ENCODE assay signal across 17 cellular contexts in the genomic region with DNA sequence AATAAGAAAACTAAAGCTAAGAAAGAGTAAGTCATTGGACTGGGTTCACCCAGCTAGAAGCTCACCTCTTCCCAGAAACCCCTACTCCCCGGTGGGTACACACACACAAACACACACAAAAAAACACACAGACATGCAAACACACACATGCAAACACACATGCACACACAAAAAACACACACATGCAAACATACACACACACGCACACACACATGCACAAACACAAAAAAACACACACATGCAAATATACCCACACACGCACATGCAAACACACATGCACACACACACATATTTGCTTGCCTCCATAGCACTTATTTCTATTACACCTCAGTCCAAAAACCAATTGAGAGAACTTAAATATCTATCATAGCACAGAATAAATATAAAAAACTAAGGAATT. TPM values are rescaled to one million over a fixed set of nuclear protein-coding genes. Genes with fewer than 3 reads are reported as not detected.
DNase-seq lines count a peak whose midpoint lies in the region; ATAC-seq and TF ChIP-seq lines count a peak whose summit lies in the region.
"Had no signal": no experiment of that assay in that cellular context is flagged by ENCODE, and none has a peak within 500 bp of the region (broad histone marks: within the 10 kb centered on the region; RNA-seq: fewer than 3 reads in every experiment).

No MANE protein-coding gene starts in this region.

- POLR2A ChIA-PET in CD4-positive, alpha-beta T cell (lab: Charles Lee) = no interaction called here
- POLR2A ChIA-PET in Caco-2 (lab: Charles Lee) = no interaction called here

- intact Hi-C loops in CD4-positive, alpha-beta T cell (cut with DNase I, micrococcal nuclease) = no loop called here
- intact Hi-C loops in Caco-2 (cut with micrococcal nuclease; ENCODE audit: unreplicated experiment) = no loop called here
- intact Hi-C loops in activated T-helper 1 cell treated with anti-CD3 and anti-CD28 coated beads, Interleukin-12 subunit alpha, Interleukin-12 subunit beta, Interleukin-2, Interleukin-4 antibody, amounts not matched to agents 30 ng/mL and 10 ng/mL and 1 ng/mL, durations not matched to agents 14 hours and 24 hours and 36 hours (cut with micrococcal nuclease) = no loop called here
- intact Hi-C loops in posterior vena cava (cut with DNase I) = no loop called here

- H3K27me3 Mint-ChIP-seq in CD4-positive, alpha-beta T cell = no peaks in the 10 kb centered on the region
- H3K27me3 Mint-ChIP-seq in Caco-2 (ENCODE audit: insufficient read depth, unreplicated experiment) (no peaks in the 10 kb centered on the region), osteocyte (ENCODE audit: unreplicated experiment) (peaks cover 7% of the 10 kb centered on the region)
- no peaks in the 10 kb centered on the region for H3K27me3 Mint-ChIP-seq in activated T-helper 1 cell treated with anti-CD3 and anti-CD28 coated beads, Interleukin-12 subunit alpha, Interleukin-12 subunit beta, Interleukin-2, Interleukin-4 antibody, amounts not matched to agents 30 ng/mL and 10 ng/mL and 1 ng/mL, durations not matched to agents 14 hours and 24 hours and 36 hours (ENCODE audit: insufficient read depth)

- no peaks in the 10 kb centered on the region for H3K9me3 Mint-ChIP-seq in CD4-positive, alpha-beta T cell
- H3K9me3 Mint-ChIP-seq in Caco-2 (ENCODE audit: unreplicated experiment) = no peaks in the 10 kb centered on the region
- no peaks in the 10 kb centered on the region for H3K9me3 Mint-ChIP-seq in activated T-helper 1 cell treated with anti-CD3 and anti-CD28 coated beads, Interleukin-12 subunit alpha, Interleukin-12 subunit beta, Interleukin-2, Interleukin-4 antibody, amounts not matched to agents 30 ng/mL and 10 ng/mL and 1 ng/mL, durations not matched to agents 14 hours and 24 hours and 36 hours
- H3K9me3 Mint-ChIP-seq in osteocyte (ENCODE audit: unreplicated experiment) = no peaks in the 10 kb centered on the region

- H3K36me3 ChIP-seq in Caco-2 (ENCODE audit: control insufficient read depth, insufficient read depth, low read length) = no peaks in the 10 kb centered on the region; the same call in 1 of the 2 replicates
- H3K36me3 ChIP-seq: BE2C had no signal

- no peak for DNase-seq in CD4-positive, alpha-beta T cell
- DNase-seq in Caco-2 (no peak), osteocyte (ENCODE audit: extremely low spot score, unreplicated experiment) (peak; percentile 38), dermis blood vessel endothelial cell (no peak), posterior vena cava (ENCODE audit: low spot score) (no peak)
- no peak for DNase-seq in activated T-helper 1 cell treated with anti-CD3 and anti-CD28 coated beads, Interleukin-12 subunit alpha, Interleukin-12 subunit beta, Interleukin-2, Interleukin-4 antibody, amounts not matched to agents 30 ng/mL and 10 ng/mL and 1 ng/mL, durations not matched to agents 14 hours and 24 hours and 36 hours (ENCODE audit: low spot score)
- DNase-seq: BE2C, DMS79, GM23248, H7, IMR-90, KBM-7 had no signal

- peaks cover 74% of the 10 kb centered on the region for H3K36me3 Mint-ChIP-seq in CD4-positive, alpha-beta T cell (ENCODE audit: low read depth)
- no peaks in the 10 kb centered on the region for H3K36me3 Mint-ChIP-seq in Caco-2 (ENCODE audit: insufficient read depth, unreplicated experiment)
- peaks cover 9% of the 10 kb centered on the region for H3K36me3 Mint-ChIP-seq in activated T-helper 1 cell treated with anti-CD3 and anti-CD28 coated beads, Interleukin-12 subunit alpha, Interleukin-12 subunit beta, Interleukin-2, Interleukin-4 antibody, amounts not matched to agents 30 ng/mL and 10 ng/mL and 1 ng/mL, durations not matched to agents 14 hours and 24 hours and 36 hours (ENCODE audit: low read depth)
- no peaks in the 10 kb centered on the region for H3K36me3 Mint-ChIP-seq in osteocyte (ENCODE audit: unreplicated experiment)

- H3K27me3 ChIP-seq in CD4-positive, alpha-beta T cell (ENCODE audit: control insufficient read depth, insufficient read depth, low read length) = no peaks in the 10 kb centered on the region
- H3K27me3 ChIP-seq in Caco-2 (replicated peaks; ENCODE audit: control insufficient read depth, insufficient read depth, low read length) = no peaks in the 10 kb centered on the region
- H3K27me3 ChIP-seq: BE2C had no signal

- peaks cover 72% of the 10 kb centered on the region for H3K4me1 Mint-ChIP-seq in CD4-positive, alpha-beta T cell (ENCODE audit: low read depth)
- peaks cover 45% of the 10 kb centered on the region for H3K4me1 Mint-ChIP-seq in Caco-2 (ENCODE audit: low read depth, unreplicated experiment)
- H3K4me1 Mint-ChIP-seq in activated T-helper 1 cell treated with anti-CD3 and anti-CD28 coated beads, Interleukin-12 subunit alpha, Interleukin-12 subunit beta, Interleukin-2, Interleukin-4 antibody, amounts not matched to agents 30 ng/mL and 10 ng/mL and 1 ng/mL, durations not matched to agents 14 hours and 24 hours and 36 hours (ENCODE audit: low read depth) = peaks cover 22% of the 10 kb centered on the region
- peaks cover 11% of the 10 kb centered on the region for H3K4me1 Mint-ChIP-seq in osteocyte (ENCODE audit: unreplicated experiment)

- CTCF ChIA-PET in CD4-positive, alpha-beta T cell (lab: Charles Lee) = no interaction called here
- CTCF ChIA-PET in Caco-2 (lab: Charles Lee) = no interaction called here

- H3K9me3 ChIP-seq in CD4-positive, alpha-beta T cell (ENCODE audit: control insufficient read depth, low read length) = no peaks in the 10 kb centered on the region
- H3K9me3 ChIP-seq in Caco-2 = no peaks in the 10 kb centered on the region
- H3K9me3 ChIP-seq: A549, BE2C had no signal

- H3K4me1 ChIP-seq in Caco-2 = peaks cover 33% of the 10 kb centered on the region
- H3K4me1 ChIP-seq: A549, BE2C had no signal

- peak overlapping the region; percentile 48 for H3K27ac Mint-ChIP-seq in CD4-positive, alpha-beta T cell
- H3K27ac Mint-ChIP-seq in Caco-2 (ENCODE audit: unreplicated experiment) (peak overlapping the region; percentile 68), osteocyte (ENCODE audit: unreplicated experiment) (no peak overlapping the region)
- peak overlapping the region; percentile 10 for H3K27ac Mint-ChIP-seq in activated T-helper 1 cell treated with anti-CD3 and anti-CD28 coated beads, Interleukin-12 subunit alpha, Interleukin-12 subunit beta, Interleukin-2, Interleukin-4 antibody, amounts not matched to agents 30 ng/mL and 10 ng/mL and 1 ng/mL, durations not matched to agents 14 hours and 24 hours and 36 hours

- no peak for TF ChIP-seq CTCF in CD4-positive, alpha-beta T cell (IDR thresholded peaks at IDR 0.05)
- TF ChIP-seq CTCF in Caco-2 (IDR thresholded peaks at IDR 0.05; ENCODE audit: insufficient read depth in 1 of 2, low read depth in 1 of 2, low read length in 1 of 2, severe bottlenecking in 1 of 2, unreplicated experiment in 1 of 2) (no peak), osteocyte (IDR thresholded peaks at IDR 0.05) (no peak)

- no peak for ATAC-seq in CD4-positive, alpha-beta T cell (ENCODE audit: poor library complexity)
- ATAC-seq in HG02973 (IDR thresholded peaks at IDR 0.05; ENCODE audit: unreplicated experiment) = no peak
- ATAC-seq: A549, GM12878 had no signal

- no peak overlapping the region for H3K4me3 ChIP-seq in Caco-2 (ENCODE audit: low read depth, low read length)
- H3K4me3 ChIP-seq: A549, GM12878, GM23248 had no signal

- no peak overlapping the region for H3K27ac ChIP-seq in CD4-positive, alpha-beta T cell (ENCODE audit: low read depth, low read length)
- H3K27ac ChIP-seq: A549, GM23248, HL-60 had no signal

- no TSS peak for BruUV-seq in Caco-2 (replicated peaks; lab: Mats Ljungman, UMichigan)

- no peak overlapping the region for H3K4me3 Mint-ChIP-seq in CD4-positive, alpha-beta T cell
- H3K4me3 Mint-ChIP-seq in Caco-2 (ENCODE audit: unreplicated experiment) (no peak overlapping the region), osteocyte (ENCODE audit: unreplicated experiment) (no peak overlapping the region)
- H3K4me3 Mint-ChIP-seq in activated T-helper 1 cell treated with anti-CD3 and anti-CD28 coated beads, Interleukin-12 subunit alpha, Interleukin-12 subunit beta, Interleukin-2, Interleukin-4 antibody, amounts not matched to agents 30 ng/mL and 10 ng/mL and 1 ng/mL, durations not matched to agents 14 hours and 24 hours and 36 hours = no peak overlapping the region

RNA-seq across cellular contexts. Expression of gene RETREG1, which starts 26.1 kb away (rescaled TPM):
- total RNA-seq in CD4-positive, alpha-beta T cell = 10 to 100 TPM; 68.9 to 69.7 TPM
- 14.1 and 15.1 TPM in 2 replicates for total RNA-seq in Caco-2 (2022)
- 22.4 and 22.5 TPM in 2 replicates for total RNA-seq in activated T-helper 1 cell treated with anti-CD3 and anti-CD28 coated beads, Interleukin-12 subunit alpha, Interleukin-12 subunit beta, Interleukin-2, Interleukin-4 antibody, amounts not matched to agents 30 ng/mL and 10 ng/mL and 1 ng/mL, durations not matched to agents 14 hours and 24 hours and 36 hours
- 0.78 and 0.91 TPM in 2 replicates for total RNA-seq in osteocyte
- total RNA-seq in dermis blood vessel endothelial cell = 0.19 and 0.51 TPM in 2 replicates
- 10 to 100 TPM in 1 of 2 donors, 1 to 10 TPM in 1; 5.4 to 10.9 TPM for total RNA-seq in posterior vena cava
- total RNA-seq: G401, IMR-90 had no signal
